Comparison of ENCODE assay signal across 8 cellular contexts in the genomic region with DNA sequence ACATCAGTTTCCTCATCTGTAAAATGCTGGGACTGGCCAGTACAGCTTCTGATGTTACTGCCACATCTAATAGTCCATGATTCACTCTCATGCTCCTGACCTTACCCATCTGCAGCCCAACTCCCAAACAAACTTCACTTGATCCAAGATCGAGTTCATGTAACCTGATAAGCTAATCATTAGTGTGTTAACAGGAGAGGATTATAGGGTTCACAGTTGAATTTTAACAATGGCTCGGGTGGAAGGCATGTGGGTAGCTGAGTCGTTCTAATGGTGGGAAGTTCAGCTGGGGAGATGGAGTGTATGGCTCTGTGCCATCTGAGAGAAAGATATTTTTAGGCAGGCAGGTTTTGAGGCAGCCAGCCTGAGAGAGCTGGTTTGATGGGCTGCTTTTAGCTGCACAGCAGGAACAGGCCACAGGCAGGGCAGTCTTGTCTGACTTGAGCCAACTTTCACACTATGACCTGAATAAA. TPM values are rescaled to one million over a fixed set of nuclear protein-coding genes. Genes with fewer than 3 reads are reported as not detected.
DNase-seq lines count a peak whose midpoint lies in the region; ATAC-seq, FAIRE-seq and TF ChIP-seq lines count a peak whose summit lies in the region.

No MANE protein-coding gene starts in this region.

- TF ChIP-seq EP300 in esophagus muscularis mucosa (IDR thresholded peaks at IDR 0.05) = no peak

- peaks cover 0 to 6% of the 10 kb centered on the region in 2 donors for H3K4me1 ChIP-seq in small intestine (ENCODE audit: control insufficient read depth in 2 of 2, insufficient read depth in 1 of 2, low read depth in 1 of 2, low read length in 1 of 2)
- peaks cover 11 to 24% (median 20%) of the 10 kb centered on the region in 4 donors for H3K4me1 ChIP-seq in esophagus muscularis mucosa

- DNase-seq in NCI-H345 (lab: John Stamatoyannopoulos, UW) (peak; percentile 45), NCI-H345 treated with DMSO at 0.1 percent for 48 hours (lab: John Stamatoyannopoulos, UW; ENCODE audit: unreplicated experiment) (no peak), LHCN-M2 (ENCODE audit: low read depth) (peak; percentile 65), epithelial cell of prostate (ENCODE audit: low read depth, low spot score) (no peak), small intestine (peak; percentile 56), NCI-H1092 (lab: John Stamatoyannopoulos, UW) (no peak), esophagus muscularis mucosa (ENCODE audit: extremely low spot score) (no peak)

- ATAC-seq in HG02884 (IDR thresholded peaks at IDR 0.05; ENCODE audit: unreplicated experiment) = no peak

- no peaks in the 10 kb centered on the region for H3K27me3 ChIP-seq in small intestine (ENCODE audit: control insufficient read depth in 2 of 2, insufficient read depth in 2 of 2, low read length in 2 of 2)
- H3K27me3 ChIP-seq in esophagus muscularis mucosa = no peaks in the 10 kb centered on the region

- H3K4me3 ChIP-seq in small intestine (ENCODE audit: low read depth in 1 of 2, low read length in 2 of 2) = no peak overlapping the region
- no peak overlapping the region for H3K4me3 ChIP-seq in esophagus muscularis mucosa

- no peak for TF ChIP-seq CTCF in esophagus muscularis mucosa (IDR thresholded peaks at IDR 0.05)

- intact Hi-C loops in esophagus muscularis mucosa (cut with DNase I) = no loop called here

- no peak for TF ChIP-seq POLR2A in esophagus muscularis mucosa (IDR thresholded peaks at IDR 0.05; ENCODE audit: low read depth)

- no peak for FAIRE-seq in small intestine (lab: Jason Lieb, UNC)

- H3K36me3 ChIP-seq in small intestine (ENCODE audit: control insufficient read depth in 2 of 2, insufficient read depth in 2 of 2, low read length in 2 of 2) = no peaks in the 10 kb centered on the region
- H3K36me3 ChIP-seq in esophagus muscularis mucosa = no peaks in the 10 kb centered on the region

- H3K27ac ChIP-seq in epithelial cell of prostate (peak overlapping the region; percentile 7), small intestine (ENCODE audit: low read depth in 1 of 2, low read length in 1 of 2) (peak overlapping the region in 1 of 2 donors; percentile 19), esophagus muscularis mucosa (replicated peaks in 1 of 4) (peak overlapping the region in 2 of 4 donors; percentile 1 to 24)

- 16 to 45% (median 38%) methylated on average over 3 of the region's 3 CpGs for WGBS in small intestine, 3 donors
- 47% methylated on average over 3 of the region's 3 CpGs for WGBS in esophagus muscularis mucosa

- no peaks in the 10 kb centered on the region for H3K9me3 ChIP-seq in small intestine (ENCODE audit: control insufficient read depth, low read depth)
- no peaks in the 10 kb centered on the region for H3K9me3 ChIP-seq in esophagus muscularis mucosa

RNA-seq across cellular contexts. Expression of gene NFE2L2, which starts 17.6 kb away (rescaled TPM):
- total RNA-seq in LHCN-M2 (2014; rRNA removed) = 59.3 and 74.6 TPM in 2 replicates
- polyA plus RNA-seq in LHCN-M2 (2012) = 28.6 TPM
- 10 to 100 TPM; 56.7 to 94.2 (median 74.0) TPM for polyA plus RNA-seq in small intestine
- total RNA-seq in esophagus muscularis mucosa = 100 to 1,000 TPM in 1 of 4 donors, 10 to 100 TPM in 3; 62.0 to 115 (median 72.3) TPM

Comparison
In these comparisons a context has a peak if more than half of its experiments do, and no peak if none do; other contexts are left out.
1. DNase-seq: peak in NCI-H345 (single experiment), LHCN-M2 (single experiment) and small intestine (single experiment); none in NCI-H345 treated with DMSO at 0.1 percent for 48 hours (single experiment), epithelial cell of prostate (single experiment), NCI-H1092 (single experiment) and esophagus muscularis mucosa (single experiment).